Comparison of ENCODE assay signal across 1 cellular context in the genomic region with DNA sequence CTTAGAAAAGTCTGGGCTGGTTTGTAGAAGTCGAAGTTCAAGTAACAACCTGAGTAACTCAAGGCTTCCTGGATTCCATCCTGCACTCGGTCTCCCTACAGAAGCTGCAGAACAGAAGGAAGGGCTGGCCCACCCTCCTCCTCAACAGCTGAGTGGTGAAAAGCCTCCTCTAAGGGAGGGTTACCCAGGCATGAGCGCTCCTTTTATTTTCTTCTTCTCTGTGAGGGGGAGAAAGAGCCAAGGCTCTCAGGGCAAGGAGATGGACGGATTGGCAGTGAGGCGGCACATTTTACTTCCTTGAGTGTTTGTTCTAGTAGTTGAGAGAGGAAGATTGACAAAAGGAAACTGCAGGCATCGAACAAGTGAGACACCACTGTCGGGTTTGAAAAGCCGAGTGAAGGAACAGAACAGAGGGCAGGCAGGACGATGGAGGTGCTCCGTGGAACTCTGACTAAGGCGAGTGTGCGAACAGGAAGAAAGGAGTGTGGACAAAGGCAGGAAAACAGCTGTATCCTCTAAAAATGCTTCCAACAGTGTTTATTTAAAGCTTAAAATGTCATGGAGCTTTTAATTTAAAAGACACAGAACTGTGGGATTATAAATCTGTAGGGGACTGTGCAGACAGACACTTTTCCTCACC.
TF ChIP-seq lines count a peak whose summit lies in the region.

No MANE protein-coding gene starts in this region.

TF ChIP-seq in GM23338, 12 proteins besides CTCF, POLR2A, EP300 and RAD21 (continued from another document):
- TF ChIP-seq, protein P1, sequence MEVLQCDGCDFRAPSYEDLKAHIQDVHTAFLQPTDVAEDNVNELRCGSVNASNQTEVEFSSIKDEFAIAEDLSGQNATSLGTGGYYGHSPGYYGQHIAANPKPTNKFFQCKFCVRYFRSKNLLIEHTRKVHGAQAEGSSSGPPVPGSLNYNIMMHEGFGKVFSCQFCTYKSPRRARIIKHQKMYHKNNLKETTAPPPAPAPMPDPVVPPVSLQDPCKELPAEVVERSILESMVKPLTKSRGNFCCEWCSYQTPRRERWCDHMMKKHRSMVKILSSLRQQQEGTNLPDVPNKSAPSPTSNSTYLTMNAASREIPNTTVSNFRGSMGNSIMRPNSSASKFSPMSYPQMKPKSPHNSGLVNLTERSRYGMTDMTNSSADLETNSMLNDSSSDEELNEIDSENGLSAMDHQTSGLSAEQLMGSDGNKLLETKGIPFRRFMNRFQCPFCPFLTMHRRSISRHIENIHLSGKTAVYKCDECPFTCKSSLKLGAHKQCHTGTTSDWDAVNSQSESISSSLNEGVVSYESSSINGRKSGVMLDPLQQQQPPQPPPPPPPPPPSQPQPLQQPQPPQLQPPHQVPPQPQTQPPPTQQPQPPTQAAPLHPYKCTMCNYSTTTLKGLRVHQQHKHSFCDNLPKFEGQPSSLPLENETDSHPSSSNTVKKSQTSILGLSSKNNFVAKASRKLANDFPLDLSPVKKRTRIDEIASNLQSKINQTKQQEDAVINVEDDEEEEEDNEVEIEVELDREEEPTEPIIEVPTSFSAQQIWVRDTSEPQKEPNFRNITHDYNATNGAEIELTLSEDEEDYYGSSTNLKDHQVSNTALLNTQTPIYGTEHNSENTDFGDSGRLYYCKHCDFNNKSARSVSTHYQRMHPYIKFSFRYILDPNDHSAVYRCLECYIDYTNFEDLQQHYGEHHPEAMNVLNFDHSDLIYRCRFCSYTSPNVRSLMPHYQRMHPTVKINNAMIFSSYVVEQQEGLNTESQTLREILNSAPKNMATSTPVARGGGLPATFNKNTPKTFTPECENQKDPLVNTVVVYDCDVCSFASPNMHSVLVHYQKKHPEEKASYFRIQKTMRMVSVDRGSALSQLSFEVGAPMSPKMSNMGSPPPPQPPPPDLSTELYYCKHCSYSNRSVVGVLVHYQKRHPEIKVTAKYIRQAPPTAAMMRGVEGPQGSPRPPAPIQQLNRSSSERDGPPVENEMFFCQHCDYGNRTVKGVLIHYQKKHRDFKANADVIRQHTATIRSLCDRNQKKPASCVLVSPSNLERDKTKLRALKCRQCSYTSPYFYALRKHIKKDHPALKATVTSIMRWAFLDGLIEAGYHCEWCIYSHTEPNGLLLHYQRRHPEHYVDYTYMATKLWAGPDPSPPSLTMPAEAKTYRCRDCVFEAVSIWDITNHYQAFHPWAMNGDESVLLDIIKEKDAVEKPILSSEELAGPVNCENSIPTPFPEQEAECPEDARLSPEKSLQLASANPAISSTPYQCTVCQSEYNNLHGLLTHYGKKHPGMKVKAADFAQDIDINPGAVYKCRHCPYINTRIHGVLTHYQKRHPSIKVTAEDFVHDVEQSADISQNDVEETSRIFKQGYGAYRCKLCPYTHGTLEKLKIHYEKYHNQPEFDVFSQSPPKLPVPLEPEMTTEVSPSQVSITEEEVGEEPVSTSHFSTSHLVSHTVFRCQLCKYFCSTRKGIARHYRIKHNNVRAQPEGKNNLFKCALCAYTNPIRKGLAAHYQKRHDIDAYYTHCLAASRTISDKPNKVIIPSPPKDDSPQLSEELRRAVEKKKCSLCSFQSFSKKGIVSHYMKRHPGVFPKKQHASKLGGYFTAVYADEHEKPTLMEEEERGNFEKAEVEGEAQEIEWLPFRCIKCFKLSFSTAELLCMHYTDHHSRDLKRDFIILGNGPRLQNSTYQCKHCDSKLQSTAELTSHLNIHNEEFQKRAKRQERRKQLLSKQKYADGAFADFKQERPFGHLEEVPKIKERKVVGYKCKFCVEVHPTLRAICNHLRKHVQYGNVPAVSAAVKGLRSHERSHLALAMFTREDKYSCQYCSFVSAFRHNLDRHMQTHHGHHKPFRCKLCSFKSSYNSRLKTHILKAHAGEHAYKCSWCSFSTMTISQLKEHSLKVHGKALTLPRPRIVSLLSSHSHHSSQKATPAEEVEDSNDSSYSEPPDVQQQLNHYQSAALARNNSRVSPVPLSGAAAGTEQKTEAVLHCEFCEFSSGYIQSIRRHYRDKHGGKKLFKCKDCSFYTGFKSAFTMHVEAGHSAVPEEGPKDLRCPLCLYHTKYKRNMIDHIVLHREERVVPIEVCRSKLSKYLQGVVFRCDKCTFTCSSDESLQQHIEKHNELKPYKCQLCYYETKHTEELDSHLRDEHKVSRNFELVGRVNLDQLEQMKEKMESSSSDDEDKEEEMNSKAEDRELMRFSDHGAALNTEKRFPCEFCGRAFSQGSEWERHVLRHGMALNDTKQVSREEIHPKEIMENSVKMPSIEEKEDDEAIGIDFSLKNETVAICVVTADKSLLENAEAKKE (CRISPR knock-in tag; IDR thresholded peaks at IDR 0.05): no peak
- TF ChIP-seq STAT1 (IDR thresholded peaks at IDR 0.05; ENCODE audit: unreplicated experiment): no peak
- no peak for TF ChIP-seq CREB1 (CRISPR knock-in tag; IDR thresholded peaks at IDR 0.05; ENCODE audit: low read depth)
- no peak for TF ChIP-seq NANOG (IDR thresholded peaks at IDR 0.05; ENCODE audit: borderline replicate concordance)
- TF ChIP-seq POLR2AphosphoS5 (IDR thresholded peaks at IDR 0.05; ENCODE audit: low read depth): no peak
TF ChIP-seq in GM23338: peak in this region for 0.
